Comparison of ENCODE assay signal across 8 cellular contexts in the genomic region with DNA sequence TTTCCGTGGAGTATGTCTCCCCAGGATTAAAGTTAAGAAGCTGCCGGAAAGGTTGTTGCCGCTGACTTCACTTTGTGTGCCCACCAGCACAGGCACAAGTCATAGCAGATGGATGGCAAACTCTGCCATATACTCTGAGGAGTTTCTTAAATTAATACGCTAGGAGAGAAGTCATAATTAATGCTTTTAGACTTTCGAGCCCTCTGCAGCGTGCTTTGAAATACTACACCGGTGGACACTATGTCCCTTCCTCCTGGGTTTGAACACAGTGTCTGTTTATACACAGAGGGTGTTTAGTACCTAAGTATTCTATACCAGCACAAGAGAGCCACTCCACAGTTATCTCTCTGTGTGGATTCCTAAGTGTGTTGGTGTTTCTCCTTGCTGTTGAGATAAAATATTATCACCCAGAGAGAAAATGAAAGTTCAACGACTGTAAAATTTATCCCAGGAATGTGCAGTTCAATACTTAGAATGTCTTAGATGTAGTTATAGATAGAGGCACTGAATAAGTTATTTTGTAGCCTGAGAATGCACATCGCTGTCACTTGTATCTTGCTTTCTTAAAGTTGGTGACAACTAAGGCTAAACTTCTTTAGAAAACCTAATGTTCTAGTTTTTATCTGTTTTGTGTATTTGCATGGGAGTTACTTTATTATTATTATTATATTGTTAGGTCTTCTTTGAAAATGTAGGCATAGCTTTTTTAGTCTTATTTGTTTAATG. TPM values are rescaled to one million over a fixed set of nuclear protein-coding genes. Genes with fewer than 3 reads are reported as not detected.
DNase-seq lines count a peak whose midpoint lies in the region; ATAC-seq lines count a peak whose summit lies in the region.

No MANE protein-coding gene starts in this region.

- H3K4me3 ChIP-seq in iPS-18c (ENCODE audit: insufficient read depth, low read depth, low read length) = peak overlapping the region; percentile 76

- H3K27me3 Mint-ChIP-seq in stimulated activated naive B cell treated with anti-CD40 and anti-IgM and Interleukin-4, amounts not matched to agents 10 μg/mL and 1 μg/mL and 100 μg/mL, for 72 hours = no peaks in the 10 kb centered on the region

- ATAC-seq in stimulated activated naive B cell treated with anti-CD40 and anti-IgM and Interleukin-4, amounts not matched to agents 10 μg/mL and 1 μg/mL and 100 μg/mL, for 72 hours (replicated peaks) = no peak
- ATAC-seq in GM21367 (IDR thresholded peaks at IDR 0.05; ENCODE audit: unreplicated experiment) = no peak

- WGBS in adipose tissue, 3 donors = 0 to 1% (median 0%) methylated on average over 9 of the region's 9 CpGs

- H3K9me3 Mint-ChIP-seq in stimulated activated naive B cell treated with anti-CD40 and anti-IgM and Interleukin-4, amounts not matched to agents 10 μg/mL and 1 μg/mL and 100 μg/mL, for 72 hours = no peaks in the 10 kb centered on the region

- peaks cover 38 to 50% of the 10 kb centered on the region in 2 donors for H3K36me3 Mint-ChIP-seq in stimulated activated naive B cell treated with anti-CD40 and anti-IgM and Interleukin-4, amounts not matched to agents 10 μg/mL and 1 μg/mL and 100 μg/mL, for 72 hours

- peak overlapping the region; percentile 92 for H3K27ac ChIP-seq in adipose tissue (ENCODE audit: low read depth, low read length)

- peak overlapping the region; percentile 97 for H3K27ac Mint-ChIP-seq in stimulated activated naive B cell treated with anti-CD40 and anti-IgM and Interleukin-4, amounts not matched to agents 10 μg/mL and 1 μg/mL and 100 μg/mL, for 72 hours

- DNase-seq in COR-L47 (lab: John Stamatoyannopoulos, UW) (peak; percentile 43), M059J (ENCODE audit: low read depth) (peak; percentile 54), NCI-H1694 treated with DMSO at 0.1 percent for 48 hours (lab: John Stamatoyannopoulos, UW) (no peak)
- no peak for DNase-seq in stimulated activated naive B cell treated with anti-CD40 and anti-IgM and Interleukin-4, amounts not matched to agents 10 μg/mL and 1 μg/mL and 100 μg/mL, for 72 hours
- DNase-seq in activated CD4-positive, alpha-beta T cell treated with anti-CD3 and anti-CD28 coated beads for 1 hour = no peak

- H3K9me3 ChIP-seq in iPS-18c (ENCODE audit: control insufficient read depth, insufficient read depth, low read length) = no peaks in the 10 kb centered on the region

- H3K4me3 Mint-ChIP-seq in stimulated activated naive B cell treated with anti-CD40 and anti-IgM and Interleukin-4, amounts not matched to agents 10 μg/mL and 1 μg/mL and 100 μg/mL, for 72 hours = peak overlapping the region; percentile 86 to 92

- peaks cover 30 to 51% of the 10 kb centered on the region in 2 donors for H3K4me1 Mint-ChIP-seq in stimulated activated naive B cell treated with anti-CD40 and anti-IgM and Interleukin-4, amounts not matched to agents 10 μg/mL and 1 μg/mL and 100 μg/mL, for 72 hours

RNA-seq across cellular contexts. Expression of gene MBNL1, which starts 1.6 kb away (rescaled TPM):
- total RNA-seq in M059J (2014; rRNA removed; shearing (Covaris generic)) = 187 and 201 TPM in 2 replicates
- polyA plus RNA-seq in adipose tissue = 10 to 100 TPM; 17.5 to 80.9 (median 65.6) TPM

Comparison
In these comparisons a context has a peak if more than half of its experiments do, and no peak if none do; other contexts are left out.
1. DNase-seq: peak in COR-L47 (single experiment) and M059J (single experiment); none in stimulated activated naive B cell treated with anti-CD40 and anti-IgM and Interleukin-4, amounts not matched to agents 10 μg/mL and 1 μg/mL and 100 μg/mL, for 72 hours (single experiment), activated CD4-positive, alpha-beta T cell treated with anti-CD3 and anti-CD28 coated beads for 1 hour (single experiment) and NCI-H1694 treated with DMSO at 0.1 percent for 48 hours (single experiment).